Comparison of ENCODE assay signal across 18 cellular contexts in the genomic region with DNA sequence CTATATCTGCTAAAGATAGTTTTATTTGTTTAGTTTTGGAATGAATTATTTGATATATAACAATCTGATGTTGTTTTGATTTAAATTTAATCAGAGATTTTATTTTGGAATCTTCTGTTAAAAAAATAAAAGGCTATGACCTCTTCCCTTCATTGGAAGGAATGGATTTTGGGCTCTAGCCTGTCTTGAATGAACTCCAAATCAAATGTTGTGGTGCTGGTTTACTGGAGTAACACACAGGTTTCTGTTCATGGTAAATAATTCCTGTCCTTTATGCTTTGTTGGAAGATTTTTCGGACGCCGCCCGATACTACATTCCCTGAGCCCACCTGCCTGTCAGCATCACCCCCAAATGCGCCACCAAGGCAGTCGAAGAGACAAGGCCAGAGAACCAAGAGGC.
A peak's percentile ranks its signal among the peaks of the same experiment; 100 is the strongest.
DNase-seq lines count a peak whose midpoint lies in the region; ATAC-seq and TF ChIP-seq lines count a peak whose summit lies in the region.
"Had no signal": no experiment of that assay in that cellular context is flagged by ENCODE, and none has a peak within 500 bp of the region (broad histone marks: within the 10 kb centered on the region; RNA-seq: fewer than 3 reads in every experiment).

No MANE protein-coding gene starts in this region.

- H3K4me1 ChIP-seq in left ventricle myocardium inferior (peaks cover 66% of the 10 kb centered on the region), right cardiac atrium (ENCODE audit: control insufficient read depth, insufficient read depth, low read length) (peaks cover 4% of the 10 kb centered on the region), gastrocnemius medialis (peaks cover 70 to 78% of the 10 kb centered on the region in 2 donors)

- H3K36me3 ChIP-seq in left ventricle myocardium inferior (no peaks in the 10 kb centered on the region), gastrocnemius medialis (no peaks in the 10 kb centered on the region)

- TF ChIP-seq CTCF in left ventricle myocardium inferior (IDR thresholded peaks at IDR 0.05; ENCODE audit: borderline replicate concordance) (no peak), gastrocnemius medialis (IDR thresholded peaks at IDR 0.05 in 4 of 5, conservative IDR thresholded peaks at IDR 0.05 in 1 of 5) (no peak)

- no peak for DNase-seq in left ventricle myocardium inferior
- DNase-seq in right cardiac atrium: no peak
- DNase-seq in left lobe of liver (ENCODE audit: low spot score): no peak
- no peak for DNase-seq in gastrocnemius medialis
- no peak for DNase-seq in DMS153 (lab: John Stamatoyannopoulos, UW)
- no peak for DNase-seq in islet precursor cell
- DNase-seq: BE2C; CD8-positive, alpha-beta T cell; DMS79 treated with DMSO at 0.1 percent for 48 hours; HCEC 1CT; NCI-H1105; NCI-H1694; NCI-H524 treated with DMSO at 0.1 percent for 48 hours had no signal

- no peak overlapping the region for H3K4me3 ChIP-seq in left ventricle myocardium inferior
- H3K4me3 ChIP-seq in right cardiac atrium (ENCODE audit: low read length): no peak overlapping the region
- peak overlapping the region; percentile 33 to 40 (median 36) for H3K4me3 ChIP-seq in gastrocnemius medialis

- in situ Hi-C loops in gastrocnemius medialis (cut with MboI; ENCODE audit: low sequenced_read_pairs in 4 of 4): no loop called here

- H3K9me3 ChIP-seq in left ventricle myocardium inferior (replicated peaks) (no peaks in the 10 kb centered on the region), right cardiac atrium (ENCODE audit: control insufficient read depth, low read length) (no peaks in the 10 kb centered on the region), gastrocnemius medialis (no peaks in the 10 kb centered on the region)
- H3K9me3 ChIP-seq: BE2C had no signal

- no peak for ATAC-seq in right cardiac atrium
- peak; percentile 71 for ATAC-seq in left lobe of liver
- no peak for ATAC-seq in gastrocnemius medialis
- ATAC-seq in HG03565 (IDR thresholded peaks at IDR 0.05; ENCODE audit: unreplicated experiment): no peak
- ATAC-seq in HG03354 (IDR thresholded peaks at IDR 0.05; ENCODE audit: poor library complexity, severe bottlenecking, unreplicated experiment): no peak
- ATAC-seq: CD8-positive, alpha-beta T cell; Panc1 had no signal

- H3K27me3 ChIP-seq in left ventricle myocardium inferior (ENCODE audit: low read depth) (no peaks in the 10 kb centered on the region), right cardiac atrium (ENCODE audit: control insufficient read depth, insufficient read depth) (no peaks in the 10 kb centered on the region), gastrocnemius medialis (no peaks in the 10 kb centered on the region)
- H3K27me3 ChIP-seq: BE2C had no signal

- intact Hi-C loops in left ventricle myocardium inferior (cut with micrococcal nuclease): no loop called here
- intact Hi-C loops in right cardiac atrium (cut with DNase I): no loop called here
- intact Hi-C loops in gastrocnemius medialis (cut with DNase I; ENCODE audit: low total_unique reads): loop anchor here (5.0 kb wide), 1 partner anchor 34 kb away; no protein-coding TSS in a partner anchor

- TF ChIP-seq POLR2A in gastrocnemius medialis (IDR thresholded peaks at IDR 0.05): no peak

- H3K27ac ChIP-seq in left ventricle myocardium inferior (replicated peaks) (peak overlapping the region; percentile 49), right cardiac atrium (ENCODE audit: low read length) (no peak overlapping the region), gastrocnemius medialis (peak overlapping the region; percentile 76 to 80 (median 77))
- H3K27ac ChIP-seq: 22Rv1, KMS-11 had no signal

- WGBS in right cardiac atrium: 95% methylated on average over 6 of the region's 6 CpGs

Comparison
In these comparisons a context has a peak if more than half of its experiments do, and no peak if none do; other contexts are left out.
1. H3K4me3 ChIP-seq: peak in gastrocnemius medialis (4 of 4); none in left ventricle myocardium inferior (single experiment) and right cardiac atrium (single experiment).